Comparison of ENCODE assay signal across 1 cellular context in the genomic region with DNA sequence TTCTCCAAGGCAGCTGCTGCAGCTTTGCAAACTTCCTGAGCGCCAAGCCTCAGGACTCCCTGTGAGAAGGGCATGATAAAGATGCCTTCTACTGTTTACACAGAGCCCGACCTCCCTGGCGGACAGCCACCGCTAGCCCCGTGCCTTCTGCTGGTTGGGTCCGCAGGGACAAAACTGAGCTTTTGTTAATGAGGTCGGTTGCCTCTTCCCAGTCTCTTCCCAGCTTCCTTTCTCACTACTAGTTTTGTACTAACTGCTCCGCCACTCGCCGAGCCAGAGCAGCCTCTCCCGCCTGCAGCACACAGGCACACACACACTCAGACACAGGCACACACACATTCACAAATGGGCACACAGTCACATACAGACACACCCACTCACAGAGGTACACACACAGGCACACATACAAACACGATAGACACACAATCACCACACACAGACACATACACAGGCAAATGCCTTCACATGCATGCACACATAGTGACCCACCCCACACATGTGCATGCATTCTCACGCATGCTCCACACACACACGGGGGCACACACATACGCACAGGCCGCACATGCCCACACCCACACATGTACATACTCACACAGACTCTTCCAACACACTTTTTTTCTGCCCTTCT.
A peak's percentile ranks its signal among the peaks of the same experiment; 100 is the strongest.
TF ChIP-seq lines count a peak whose summit lies in the region.

Gene FREM1 (minus strand): TSS at position 251 of the 628 bp plus-strand sequence. CDS start 41,451 bp downstream, outside the sequence.

TF ChIP-seq in HepG2, 621 proteins besides CTCF, POLR2A, EP300 and RAD21 (continued from another document and continues in another):
- TF ChIP-seq ZNF574 (CRISPR knock-in tag; IDR thresholded peaks at IDR 0.05) = peak; percentile 50; the same call in 1 of the 2 replicates
- TF ChIP-seq POLR2G (IDR thresholded peaks at IDR 0.05; ENCODE audit: low read depth, low read length) = peak; percentile 63
- TF ChIP-seq TBL1XR1 (IDR thresholded peaks at IDR 0.05; ENCODE audit: borderline replicate concordance, low read length, partially characterized antibody) = no peak
- TF ChIP-seq BRD4 (CRISPR knock-in tag; IDR thresholded peaks at IDR 0.05) = 0 out of 2 replicates have a peak, but pooled peaks have one; percentile 56
- TF ChIP-seq ATAD3A (CRISPR knock-in tag; IDR thresholded peaks at IDR 0.05) = no peak
- TF ChIP-seq HDAC2 (CRISPR knock-in tag; IDR thresholded peaks at IDR 0.05) = peak; percentile 71
- 0 out of 2 replicates have a peak, but pooled peaks have one; percentile 24 for TF ChIP-seq ZNF589 (CRISPR knock-in tag; conservative IDR thresholded peaks at IDR 0.05)
- TF ChIP-seq ZNF101 (CRISPR knock-in tag; IDR thresholded peaks at IDR 0.05; ENCODE audit: borderline replicate concordance, low read depth) = no peak
- peak; percentile 16; the same call in 1 of the 2 replicates for TF ChIP-seq GMEB1 (CRISPR knock-in tag; IDR thresholded peaks at IDR 0.05; ENCODE audit: borderline replicate concordance)
- peak; percentile 24 for TF ChIP-seq YY1 (IDR thresholded peaks at IDR 0.05; ENCODE audit: insufficient read depth, insufficient replicate concordance, low read depth, low read length)
- TF ChIP-seq, protein P1, sequence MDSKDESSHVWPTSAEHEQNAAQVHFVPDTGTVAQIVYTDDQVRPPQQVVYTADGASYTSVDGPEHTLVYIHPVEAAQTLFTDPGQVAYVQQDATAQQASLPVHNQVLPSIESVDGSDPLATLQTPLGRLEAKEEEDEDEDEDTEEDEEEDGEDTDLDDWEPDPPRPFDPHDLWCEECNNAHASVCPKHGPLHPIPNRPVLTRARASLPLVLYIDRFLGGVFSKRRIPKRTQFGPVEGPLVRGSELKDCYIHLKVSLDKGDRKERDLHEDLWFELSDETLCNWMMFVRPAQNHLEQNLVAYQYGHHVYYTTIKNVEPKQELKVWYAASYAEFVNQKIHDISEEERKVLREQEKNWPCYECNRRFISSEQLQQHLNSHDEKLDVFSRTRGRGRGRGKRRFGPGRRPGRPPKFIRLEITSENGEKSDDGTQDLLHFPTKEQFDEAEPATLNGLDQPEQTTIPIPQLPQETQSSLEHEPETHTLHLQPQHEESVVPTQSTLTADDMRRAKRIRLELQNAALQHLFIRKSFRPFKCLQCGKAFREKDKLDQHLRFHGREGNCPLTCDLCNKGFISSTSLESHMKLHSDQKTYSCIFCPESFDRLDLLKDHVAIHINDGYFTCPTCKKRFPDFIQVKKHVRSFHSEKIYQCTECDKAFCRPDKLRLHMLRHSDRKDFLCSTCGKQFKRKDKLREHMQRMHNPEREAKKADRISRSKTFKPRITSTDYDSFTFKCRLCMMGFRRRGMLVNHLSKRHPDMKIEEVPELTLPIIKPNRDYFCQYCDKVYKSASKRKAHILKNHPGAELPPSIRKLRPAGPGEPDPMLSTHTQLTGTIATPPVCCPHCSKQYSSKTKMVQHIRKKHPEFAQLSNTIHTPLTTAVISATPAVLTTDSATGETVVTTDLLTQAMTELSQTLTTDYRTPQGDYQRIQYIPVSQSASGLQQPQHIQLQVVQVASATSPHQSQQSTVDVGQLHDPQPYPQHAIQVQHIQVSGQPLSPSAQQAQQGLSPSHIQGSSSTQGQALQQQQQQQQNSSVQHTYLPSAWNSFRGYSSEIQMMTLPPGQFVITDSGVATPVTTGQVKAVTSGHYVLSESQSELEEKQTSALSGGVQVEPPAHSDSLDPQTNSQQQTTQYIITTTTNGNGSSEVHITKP (CRISPR knock-in tag; IDR thresholded peaks at IDR 0.05; ENCODE audit: low read depth) = no peak
- peak; percentile 28 for TF ChIP-seq XRCC5 (optimal IDR thresholded peaks at IDR 0.05; ENCODE audit: low read length)
- TF ChIP-seq, protein P2, sequence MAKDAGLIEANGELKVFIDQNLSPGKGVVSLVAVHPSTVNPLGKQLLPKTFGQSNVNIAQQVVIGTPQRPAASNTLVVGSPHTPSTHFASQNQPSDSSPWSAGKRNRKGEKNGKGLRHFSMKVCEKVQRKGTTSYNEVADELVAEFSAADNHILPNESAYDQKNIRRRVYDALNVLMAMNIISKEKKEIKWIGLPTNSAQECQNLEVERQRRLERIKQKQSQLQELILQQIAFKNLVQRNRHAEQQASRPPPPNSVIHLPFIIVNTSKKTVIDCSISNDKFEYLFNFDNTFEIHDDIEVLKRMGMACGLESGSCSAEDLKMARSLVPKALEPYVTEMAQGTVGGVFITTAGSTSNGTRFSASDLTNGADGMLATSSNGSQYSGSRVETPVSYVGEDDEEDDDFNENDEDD (CRISPR knock-in tag; IDR thresholded peaks at IDR 0.05; ENCODE audit: borderline replicate concordance) = no peak
- TF ChIP-seq, protein P3, sequence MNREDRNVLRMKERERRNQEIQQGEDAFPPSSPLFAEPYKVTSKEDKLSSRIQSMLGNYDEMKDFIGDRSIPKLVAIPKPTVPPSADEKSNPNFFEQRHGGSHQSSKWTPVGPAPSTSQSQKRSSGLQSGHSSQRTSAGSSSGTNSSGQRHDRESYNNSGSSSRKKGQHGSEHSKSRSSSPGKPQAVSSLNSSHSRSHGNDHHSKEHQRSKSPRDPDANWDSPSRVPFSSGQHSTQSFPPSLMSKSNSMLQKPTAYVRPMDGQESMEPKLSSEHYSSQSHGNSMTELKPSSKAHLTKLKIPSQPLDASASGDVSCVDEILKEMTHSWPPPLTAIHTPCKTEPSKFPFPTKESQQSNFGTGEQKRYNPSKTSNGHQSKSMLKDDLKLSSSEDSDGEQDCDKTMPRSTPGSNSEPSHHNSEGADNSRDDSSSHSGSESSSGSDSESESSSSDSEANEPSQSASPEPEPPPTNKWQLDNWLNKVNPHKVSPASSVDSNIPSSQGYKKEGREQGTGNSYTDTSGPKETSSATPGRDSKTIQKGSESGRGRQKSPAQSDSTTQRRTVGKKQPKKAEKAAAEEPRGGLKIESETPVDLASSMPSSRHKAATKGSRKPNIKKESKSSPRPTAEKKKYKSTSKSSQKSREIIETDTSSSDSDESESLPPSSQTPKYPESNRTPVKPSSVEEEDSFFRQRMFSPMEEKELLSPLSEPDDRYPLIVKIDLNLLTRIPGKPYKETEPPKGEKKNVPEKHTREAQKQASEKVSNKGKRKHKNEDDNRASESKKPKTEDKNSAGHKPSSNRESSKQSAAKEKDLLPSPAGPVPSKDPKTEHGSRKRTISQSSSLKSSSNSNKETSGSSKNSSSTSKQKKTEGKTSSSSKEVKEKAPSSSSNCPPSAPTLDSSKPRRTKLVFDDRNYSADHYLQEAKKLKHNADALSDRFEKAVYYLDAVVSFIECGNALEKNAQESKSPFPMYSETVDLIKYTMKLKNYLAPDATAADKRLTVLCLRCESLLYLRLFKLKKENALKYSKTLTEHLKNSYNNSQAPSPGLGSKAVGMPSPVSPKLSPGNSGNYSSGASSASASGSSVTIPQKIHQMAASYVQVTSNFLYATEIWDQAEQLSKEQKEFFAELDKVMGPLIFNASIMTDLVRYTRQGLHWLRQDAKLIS (CRISPR knock-in tag; IDR thresholded peaks at IDR 0.05) = no peak
- TF ChIP-seq KDM2A (CRISPR knock-in tag; IDR thresholded peaks at IDR 0.05; ENCODE audit: borderline replicate concordance, low read depth) = peak; percentile 44; the same call in 1 of the 2 replicates
- peak; percentile 94 for TF ChIP-seq ZNF646 (CRISPR knock-in tag; IDR thresholded peaks at IDR 0.05)
- TF ChIP-seq ZBTB7A (CRISPR knock-in tag; IDR thresholded peaks at IDR 0.05) = no peak
- TF ChIP-seq ZBTB38 (CRISPR knock-in tag; IDR thresholded peaks at IDR 0.05) = peak; percentile 95
- no peak for TF ChIP-seq ZNF7 (CRISPR knock-in tag; IDR thresholded peaks at IDR 0.05)
- TF ChIP-seq ZNF547 (CRISPR knock-in tag; IDR thresholded peaks at IDR 0.05) = no peak
- TF ChIP-seq HOXA9 (CRISPR knock-in tag; IDR thresholded peaks at IDR 0.05; ENCODE audit: borderline replicate concordance) = 0 out of 2 replicates have a peak, but pooled peaks have one; percentile 26
- TF ChIP-seq, protein P4, sequence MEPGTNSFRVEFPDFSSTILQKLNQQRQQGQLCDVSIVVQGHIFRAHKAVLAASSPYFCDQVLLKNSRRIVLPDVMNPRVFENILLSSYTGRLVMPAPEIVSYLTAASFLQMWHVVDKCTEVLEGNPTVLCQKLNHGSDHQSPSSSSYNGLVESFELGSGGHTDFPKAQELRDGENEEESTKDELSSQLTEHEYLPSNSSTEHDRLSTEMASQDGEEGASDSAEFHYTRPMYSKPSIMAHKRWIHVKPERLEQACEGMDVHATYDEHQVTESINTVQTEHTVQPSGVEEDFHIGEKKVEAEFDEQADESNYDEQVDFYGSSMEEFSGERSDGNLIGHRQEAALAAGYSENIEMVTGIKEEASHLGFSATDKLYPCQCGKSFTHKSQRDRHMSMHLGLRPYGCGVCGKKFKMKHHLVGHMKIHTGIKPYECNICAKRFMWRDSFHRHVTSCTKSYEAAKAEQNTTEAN (CRISPR knock-in tag; conservative IDR thresholded peaks at IDR 0.05) = peak; percentile 72; the same call in 1 of the 2 replicates
- TF ChIP-seq ZNF354B (CRISPR knock-in tag; IDR thresholded peaks at IDR 0.05) = no peak
- TF ChIP-seq HNRNPLL (IDR thresholded peaks at IDR 0.05; ENCODE audit: low read depth, low read length, poor library complexity, severe bottlenecking) = peak; percentile 42
- no peak; the same call in 1 of the 2 replicates for TF ChIP-seq ZNF563 (CRISPR knock-in tag; IDR thresholded peaks at IDR 0.05)
- TF ChIP-seq RFX5 (IDR thresholded peaks at IDR 0.05; ENCODE audit: low read depth, low read length) = no peak
- peak; percentile 45 for TF ChIP-seq ASH2L (IDR thresholded peaks at IDR 0.05; ENCODE audit: insufficient read length, low read depth, low read length)
- no peak for TF ChIP-seq MAFF (IDR thresholded peaks at IDR 0.05; ENCODE audit: low read depth, low read length)
- TF ChIP-seq RORA (CRISPR knock-in tag; IDR thresholded peaks at IDR 0.05) = no peak
- no peak for TF ChIP-seq DPF2 (CRISPR knock-in tag; IDR thresholded peaks at IDR 0.05; ENCODE audit: borderline replicate concordance, low read depth)
- peak; percentile 42; the same call in 1 of the 2 replicates for TF ChIP-seq MAX (IDR thresholded peaks at IDR 0.05)
- peak; percentile 67 for TF ChIP-seq ZMYM4 (CRISPR knock-in tag; IDR thresholded peaks at IDR 0.05)
